30 cellular contexts compared by ENCODE assay signal in the genomic region with DNA sequence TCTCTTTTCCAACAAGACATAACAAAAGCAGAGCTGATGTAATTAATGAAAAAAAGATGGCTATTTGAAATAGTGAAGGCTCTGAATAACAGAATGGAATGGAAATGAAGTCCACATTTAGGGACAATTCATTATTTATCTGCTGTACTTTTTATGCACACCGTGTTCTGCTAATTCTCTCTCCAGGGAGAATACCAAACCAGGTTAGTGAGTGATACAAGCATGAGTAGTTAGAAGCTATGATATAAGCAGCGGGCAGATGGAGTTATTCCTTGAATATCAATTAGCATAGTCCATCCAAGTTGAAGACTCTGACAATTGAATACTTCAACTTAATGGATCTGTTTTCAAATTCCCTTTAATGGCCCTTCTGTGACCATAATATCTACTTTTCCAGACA.
DNase-seq lines count a peak whose midpoint lies in the region; ATAC-seq and TF ChIP-seq lines count a peak whose summit lies in the region.
"Had no signal": no experiment of that assay in that cellular context is flagged by ENCODE, and none has a peak within 500 bp of the region (broad histone marks: within the 10 kb centered on the region; RNA-seq: fewer than 3 reads in every experiment).

No MANE protein-coding gene starts in this region.

- no peak overlapping the region for H3T11ph ChIP-seq in H9 (ENCODE audit: low read length)

- in situ Hi-C loops in ACHN (cut with HindIII; ENCODE audit: low pct_ligation_motif_present, low pct_unique_long_range_greater_than_20kb, low sequenced_read_pairs) = no loop called here

- H3K4me1 Mint-ChIP-seq in H9 = no peaks in the 10 kb centered on the region
- H3K4me1 Mint-ChIP-seq: activated CD4-positive, alpha-beta memory T cell treated with anti-CD3 and anti-CD28 coated beads, Interleukin-2, amount 10 ng/mL, durations not matched to agents 7 days and 5 days; naive thymus-derived CD8-positive, alpha-beta T cell had no signal

- H2BK15ac ChIP-seq in H9 (ENCODE audit: low read depth, low read length) = no peak overlapping the region

- no peak overlapping the region for H3K14ac ChIP-seq in H9 (ENCODE audit: insufficient read depth, low read length)

- WGBS in H9 (ENCODE audit: extremely low coverage, insufficient read length, low lambda C conversion rate) = no CpG with 5 or more reads among the region's 2 CpGs

- H4K91ac ChIP-seq in H9 (ENCODE audit: insufficient read length, low read depth, low read length) = no peak overlapping the region

- H2BK20ac ChIP-seq in H9 (ENCODE audit: low read depth, low read length, poor library complexity, severe bottlenecking) = no peak overlapping the region

- H4K5ac ChIP-seq in H9 (ENCODE audit: insufficient read length, low read depth, low read length) = no peak overlapping the region

- no peak overlapping the region for H2BK12ac ChIP-seq in H9 (ENCODE audit: insufficient read length, low read depth, low read length)

- ATAC-seq in GM21360 (IDR thresholded peaks at IDR 0.05; ENCODE audit: unreplicated experiment) = no peak
- ATAC-seq: naive thymus-derived CD8-positive, alpha-beta T cell had no signal

- H2BK120ac ChIP-seq in H9 (ENCODE audit: low read depth, low read length, poor library complexity, severe bottlenecking) = no peak overlapping the region

- no peak overlapping the region for H3K4me3 Mint-ChIP-seq in H9
- H3K4me3 Mint-ChIP-seq: activated CD4-positive, alpha-beta memory T cell treated with anti-CD3 and anti-CD28 coated beads, Interleukin-2, amount 10 ng/mL, durations not matched to agents 7 days and 5 days; activated naive CD8-positive, alpha-beta T cell; dendritic cell treated with granulocyte-macrophage colony-stimulating factor and Interleukin-4, amounts not matched to agents 40 ng/mL and 50 ng/mL, for 4 days; HFFc6; naive thymus-derived CD8-positive, alpha-beta T cell had no signal

- H3K27ac ChIP-seq in H9 (ENCODE audit: insufficient read length, low read depth, low read length) = no peak overlapping the region
- H3K27ac ChIP-seq: BLaER1, esophagus muscularis mucosa, left ventricle myocardium inferior, ovary, right atrium auricular region, RWPE1, spleen had no signal

- no peaks in the 10 kb centered on the region for H3K4me1 ChIP-seq in H9 (ENCODE audit: insufficient read depth, low read length)
- H3K4me1 ChIP-seq: BLaER1, left ventricle myocardium inferior, right atrium auricular region, spleen had no signal

- H3K79me1 ChIP-seq in H9 (ENCODE audit: insufficient read depth, low read depth, low read length, poor library complexity, severe bottlenecking) = no peaks in the 10 kb centered on the region

- no peak overlapping the region for H3K4me2 ChIP-seq in H9 (ENCODE audit: insufficient read depth, insufficient read length, low read length)
- H3K4me2 ChIP-seq: BLaER1 had no signal

- H3K9me3 ChIP-seq in H9 (ENCODE audit: control insufficient read depth, low read depth, low read length) = no peaks in the 10 kb centered on the region
- H3K9me3 ChIP-seq: BLaER1, esophagus muscularis mucosa, left ventricle myocardium inferior, ovary, right atrium auricular region, spleen had no signal

- H2BK5ac ChIP-seq in H9 (ENCODE audit: insufficient read length, low read length) = no peak overlapping the region

- H3K23me2 ChIP-seq in H9 (ENCODE audit: insufficient read length, low read depth, low read length, poor library complexity, severe bottlenecking) = no peaks in the 10 kb centered on the region

- no peaks in the 10 kb centered on the region; a peak in 1 of 5 replicates for H3K9me3 Mint-ChIP-seq in H9
- H3K9me3 Mint-ChIP-seq: activated CD4-positive, alpha-beta memory T cell treated with anti-CD3 and anti-CD28 coated beads, Interleukin-2, amount 10 ng/mL, durations not matched to agents 7 days and 5 days; dendritic cell treated with granulocyte-macrophage colony-stimulating factor and Interleukin-4, amounts not matched to agents 40 ng/mL and 50 ng/mL, for 4 days; HFFc6; naive thymus-derived CD8-positive, alpha-beta T cell had no signal

- no peak overlapping the region for H3K9ac ChIP-seq in H9 (ENCODE audit: extremely low read depth, insufficient read length, low read length)
- H3K9ac ChIP-seq: BLaER1 had no signal

- no peaks in the 10 kb centered on the region; the same call in 1 of the 2 replicates for H3K79me2 ChIP-seq in H9 (ENCODE audit: insufficient read depth, low read length)

- H3K36me3 Mint-ChIP-seq in H9 (ENCODE audit: insufficient read depth in 1 of 3, low read depth in 3 of 3) = no peaks in the 10 kb centered on the region
- H3K36me3 Mint-ChIP-seq: activated naive CD8-positive, alpha-beta T cell; naive thymus-derived CD8-positive, alpha-beta T cell had no signal

- no peak overlapping the region for H3K18ac ChIP-seq in H9 (ENCODE audit: insufficient read length, low read depth, low read length)

- H3K27me3 Mint-ChIP-seq in H9 (ENCODE audit: low read depth) = no peaks in the 10 kb centered on the region

- H2AK5ac ChIP-seq in H9 (ENCODE audit: insufficient read length, low read length) = no peak overlapping the region

- H3K23ac ChIP-seq in H9 (ENCODE audit: insufficient read length, low read depth, low read length) = no peak overlapping the region

- no peak for TF ChIP-seq CTCF in H9 (conservative IDR thresholded peaks at IDR 0.05)

- no peak overlapping the region for H2AFZ ChIP-seq in H9 (ENCODE audit: low read length)

- no peak overlapping the region for H3K4ac ChIP-seq in H9 (ENCODE audit: low read depth, low read length)

- H4K20me1 ChIP-seq in H9 (ENCODE audit: control insufficient read depth, insufficient read depth, insufficient read length) = no peaks in the 10 kb centered on the region
- H4K20me1 ChIP-seq: BLaER1 had no signal

- H4K8ac ChIP-seq in H9 (replicated peaks; ENCODE audit: insufficient read length, low read depth, low read length) = no peak overlapping the region

- no peaks in the 10 kb centered on the region for H3K27me3 ChIP-seq in H9 (ENCODE audit: insufficient read depth, low read length)
- H3K27me3 ChIP-seq: BLaER1, esophagus muscularis mucosa, ovary, right atrium auricular region had no signal

- H3K27ac Mint-ChIP-seq in H9 = no peak overlapping the region
- H3K27ac Mint-ChIP-seq: activated CD4-positive, alpha-beta memory T cell treated with anti-CD3 and anti-CD28 coated beads, Interleukin-2, amount 10 ng/mL, durations not matched to agents 7 days and 5 days; activated naive CD8-positive, alpha-beta T cell; dendritic cell treated with granulocyte-macrophage colony-stimulating factor and Interleukin-4, amounts not matched to agents 40 ng/mL and 50 ng/mL, for 4 days; HFFc6; naive thymus-derived CD8-positive, alpha-beta T cell had no signal

- peak; percentile 52 for DNase-seq in ACHN
- DNase-seq in NCI-H524 (lab: John Stamatoyannopoulos, UW) = peak; percentile 61 to 86
- peak; percentile 54 for DNase-seq in globus pallidus (ENCODE audit: low spot score)
- DNase-seq in midbrain (lab: John Stamatoyannopoulos, UW) = peak; percentile 15
- no peak for DNase-seq in H9
- DNase-seq in stimulated activated CD4-positive, alpha-beta T cell treated with anti-CD3 and anti-CD28 coated beads, Interleukin-4, amount 100 ng/mL, for 24 hours = no peak
- DNase-seq in OCI-M2 (lab: John Stamatoyannopoulos, UW; ENCODE audit: unreplicated experiment) = no peak
- DNase-seq: activated CD4-positive, alpha-beta memory T cell treated with anti-CD3 and anti-CD28 coated beads, Interleukin-2, amount 10 ng/mL, durations not matched to agents 7 days and 5 days; activated CD4-positive, CD25-positive, alpha-beta regulatory T cell treated with anti-CD3 and anti-CD28 coated beads, Interleukin-2, amount 50 U/mL, for 72 hours; central memory CD4-positive, alpha-beta T cell; COR-L47; DND-41; foreskin melanocyte; HFFc6; Kasumi-1; left ventricle myocardium inferior; naive thymus-derived CD8-positive, alpha-beta T cell; NCI-H1694; NCI-H526 treated with DMSO at 0.1 percent for 48 hours; ovary; spleen; T-helper 1 cell; trophoblast cell had no signal

- H3K56ac ChIP-seq in H9 (ENCODE audit: insufficient read length, low read depth, low read length) = no peak overlapping the region

Comparison
In these comparisons a context has a peak if more than half of its experiments do, and no peak if none do; other contexts are left out.
1. DNase-seq: peak in ACHN (single experiment), NCI-H524 (2 of 2), globus pallidus (single experiment) and midbrain (single experiment); none in H9 (single experiment), stimulated activated CD4-positive, alpha-beta T cell treated with anti-CD3 and anti-CD28 coated beads, Interleukin-4, amount 100 ng/mL, for 24 hours (single experiment) and OCI-M2 (single experiment).